ENCODE assay signal across 9 cellular contexts in genomic region chr9:36159509-36159908, GRCh38. TPM values are rescaled to one million over a fixed set of nuclear protein-coding genes. Genes with fewer than 3 reads are reported as not detected.
A peak's percentile ranks its signal among the peaks of the same experiment; 100 is the strongest.
DNase-seq lines count a peak whose midpoint lies in the region; ATAC-seq, FAIRE-seq and TF ChIP-seq lines count a peak whose summit lies in the region.
"Not testable (repeated sequence)": the region's sequence is repeated elsewhere in the genome, so short reads cannot be mapped to it uniquely, and the experiment has no call there.
"Had no signal": no experiment of that assay in that cellular context is flagged by ENCODE, and none has a peak within 500 bp of the region (broad histone marks: within the 10 kb centered on the region; RNA-seq: fewer than 3 reads in every experiment).

No MANE protein-coding gene starts in this region.

- TF ChIP-seq POLR2A in heart left ventricle (IDR thresholded peaks at IDR 0.05); spleen (IDR thresholded peaks at IDR 0.05); transverse colon (IDR thresholded peaks at IDR 0.05): not testable (repeated sequence)

- not testable (repeated sequence) for H2AFZ ChIP-seq in GM23248

- 86 to 88% methylated on average over 4 of the region's 4 CpGs for WGBS in GM23248 (ENCODE audit: low coverage in 1 of 2, low lambda C conversion rate in 2 of 2, missing lambda C conversion rate in 2 of 2), 2 experiments
- 88 to 98% (median 95%) methylated on average over 4 of the region's 4 CpGs for WGBS in heart left ventricle, 4 donors
- WGBS in spleen, 5 donors = 93 to 98% (median 96%) methylated on average over 4 of the region's 4 CpGs
- 92 to 100% methylated on average over 1 to 4 of the region's 4 CpGs for WGBS in transverse colon (ENCODE audit: low coverage in 1 of 2), 2 donors

- H3K79me2 ChIP-seq in GM23248 (ENCODE audit: insufficient read depth) = not testable (repeated sequence)

- H3K27me3 Mint-ChIP-seq in activated CD4-positive, alpha-beta T cell treated with anti-CD3 and anti-CD28 coated beads, Interleukin-2, amount 10 ng/mL, durations not matched to agents 7 days and 5 days; dendritic cell treated with granulocyte-macrophage colony-stimulating factor and Interleukin-4, amounts not matched to agents 40 ng/mL and 50 ng/mL, for 4 days; nephron (ENCODE audit: low read depth): not testable (repeated sequence)

- not testable (repeated sequence) for H3K36me3 ChIP-seq in GM23248 (ENCODE audit: low read depth); kidney (ENCODE audit: control insufficient read depth in 1 of 2, insufficient read depth in 2 of 2, low read length in 2 of 2)
- H3K36me3 ChIP-seq in heart left ventricle = peaks cover 0 to 17% (median 0%) of the 10 kb centered on the region in 9 donors
- peaks cover 0 to 56% (median 5%) of the 10 kb centered on the region in 6 donors for H3K36me3 ChIP-seq in spleen
- H3K36me3 ChIP-seq in transverse colon = peaks cover 0 to 16% (median 5%) of the 10 kb centered on the region in 4 donors

- peaks cover 24% of the 10 kb centered on the region for H3K4me1 Mint-ChIP-seq in activated CD4-positive, alpha-beta T cell treated with anti-CD3 and anti-CD28 coated beads, Interleukin-2, amount 10 ng/mL, durations not matched to agents 7 days and 5 days
- peaks cover 55% of the 10 kb centered on the region for H3K4me1 Mint-ChIP-seq in dendritic cell treated with granulocyte-macrophage colony-stimulating factor and Interleukin-4, amounts not matched to agents 40 ng/mL and 50 ng/mL, for 4 days (ENCODE audit: low read depth)
- peaks cover 67% of the 10 kb centered on the region for H3K4me1 Mint-ChIP-seq in nephron

- not testable (repeated sequence) for TF ChIP-seq EP300 in transverse colon (IDR thresholded peaks at IDR 0.05; ENCODE audit: low read depth)

- H3K9me3 Mint-ChIP-seq in activated CD4-positive, alpha-beta T cell treated with anti-CD3 and anti-CD28 coated beads, Interleukin-2, amount 10 ng/mL, durations not matched to agents 7 days and 5 days; dendritic cell treated with granulocyte-macrophage colony-stimulating factor and Interleukin-4, amounts not matched to agents 40 ng/mL and 50 ng/mL, for 4 days; nephron: not testable (repeated sequence)

- not testable (repeated sequence) for H3K4me2 ChIP-seq in GM23248 (ENCODE audit: unreplicated experiment)

- intact Hi-C loops in dendritic cell treated with granulocyte-macrophage colony-stimulating factor and Interleukin-4, amounts not matched to agents 40 ng/mL and 50 ng/mL, for 4 days (cut with micrococcal nuclease) = loop anchor here (2.0 kb wide), 1 partner anchor 57 kb away; no protein-coding TSS in a partner anchor
- intact Hi-C loops in heart left ventricle (cut with DNase I); kidney (cut with DNase I); spleen (cut with DNase I; ENCODE audit: low total_unique reads); transverse colon (cut with DNase I; ENCODE audit: low total_unique reads): not testable (repeated sequence)

- DNase-seq in GM23248 = peak; percentile 24
- not testable (repeated sequence) for DNase-seq in activated CD4-positive, alpha-beta T cell treated with anti-CD3 and anti-CD28 coated beads, Interleukin-2, amount 10 ng/mL, durations not matched to agents 7 days and 5 days; heart left ventricle; transverse colon
- DNase-seq in kidney = peak; percentile 13
- peak; percentile 20 for DNase-seq in spleen

- H3K27ac ChIP-seq in GM23248 = peak overlapping the region; percentile 35; the same call in 1 of the 2 replicates
- peak overlapping the region in 9 of 12 donors; percentile 4 to 91 (median 70) for H3K27ac ChIP-seq in heart left ventricle
- H3K27ac ChIP-seq in kidney (ENCODE audit: low read depth in 2 of 2, low read length in 2 of 2) = not testable (repeated sequence)
- peak overlapping the region in 3 of 8 donors; percentile 17 to 72 (median 66) for H3K27ac ChIP-seq in spleen
- H3K27ac ChIP-seq in transverse colon = peak overlapping the region; percentile 41 to 75 (median 70)

- POLR2A ChIA-PET in activated CD4-positive, alpha-beta T cell treated with anti-CD3 and anti-CD28 coated beads, Interleukin-2, amount 10 ng/mL, durations not matched to agents 7 days and 5 days (lab: Charles Lee) = not testable (repeated sequence)

- not testable (repeated sequence) for H4K20me1 ChIP-seq in GM23248 (ENCODE audit: insufficient read depth)

- ATAC-seq in heart left ventricle = not testable (repeated sequence)

- H3K27me3 ChIP-seq in GM23248 (replicated peaks; ENCODE audit: insufficient read depth); heart left ventricle; spleen (replicated peaks in 1 of 7); transverse colon: not testable (repeated sequence)

- H3K4me3 ChIP-seq in GM23248; heart left ventricle; kidney (ENCODE audit: low read length in 2 of 2); spleen; transverse colon: not testable (repeated sequence)

- H3K27ac Mint-ChIP-seq in activated CD4-positive, alpha-beta T cell treated with anti-CD3 and anti-CD28 coated beads, Interleukin-2, amount 10 ng/mL, durations not matched to agents 7 days and 5 days = peak overlapping the region; percentile 34
- peak overlapping the region; percentile 81 for H3K27ac Mint-ChIP-seq in dendritic cell treated with granulocyte-macrophage colony-stimulating factor and Interleukin-4, amounts not matched to agents 40 ng/mL and 50 ng/mL, for 4 days
- peak overlapping the region; percentile 64 to 97 (median 90) for H3K27ac Mint-ChIP-seq in nephron

- peaks cover 59% of the 10 kb centered on the region for H3K4me1 ChIP-seq in GM23248 (ENCODE audit: insufficient read depth)
- H3K4me1 ChIP-seq in heart left ventricle = peaks cover 0 to 62% (median 17%) of the 10 kb centered on the region in 12 donors
- H3K4me1 ChIP-seq in kidney (ENCODE audit: control insufficient read depth in 1 of 2, insufficient read depth in 1 of 2, low read depth in 1 of 2, low read length in 2 of 2) = not testable (repeated sequence)
- peaks cover 1 to 34% (median 22%) of the 10 kb centered on the region in 6 donors for H3K4me1 ChIP-seq in spleen
- peaks cover 12 to 27% (median 18%) of the 10 kb centered on the region in 4 donors for H3K4me1 ChIP-seq in transverse colon

- peaks cover 55% of the 10 kb centered on the region for H3F3A ChIP-seq in GM23248 (ENCODE audit: insufficient read depth)

- CTCF ChIA-PET in activated CD4-positive, alpha-beta T cell treated with anti-CD3 and anti-CD28 coated beads, Interleukin-2, amount 10 ng/mL, durations not matched to agents 7 days and 5 days (lab: Charles Lee) = interaction anchor here (0.7 kb wide), 1 partner anchor 178 kb away, joined by 3 read pairs; no protein-coding TSS in a partner anchor

- H3K9me3 ChIP-seq in GM23248 (ENCODE audit: low read depth); heart left ventricle; kidney (ENCODE audit: control insufficient read depth in 1 of 2, low read length in 2 of 2); spleen; transverse colon: not testable (repeated sequence)

- not testable (repeated sequence) for TF ChIP-seq CTCF in heart left ventricle (IDR thresholded peaks at IDR 0.05); kidney (IDR thresholded peaks at IDR 0.05; ENCODE audit: borderline replicate concordance, extremely low read depth, insufficient read depth); nephron (IDR thresholded peaks at IDR 0.05; ENCODE audit: unreplicated experiment in 3 of 3); spleen (IDR thresholded peaks at IDR 0.05 in 8 of 11, conservative IDR thresholded peaks at IDR 0.05 in 3 of 11); transverse colon (IDR thresholded peaks at IDR 0.05)

- not testable (repeated sequence) for FAIRE-seq in kidney (lab: Jason Lieb, UNC)

- not testable (repeated sequence) for H3K4me3 Mint-ChIP-seq in activated CD4-positive, alpha-beta T cell treated with anti-CD3 and anti-CD28 coated beads, Interleukin-2, amount 10 ng/mL, durations not matched to agents 7 days and 5 days; dendritic cell treated with granulocyte-macrophage colony-stimulating factor and Interleukin-4, amounts not matched to agents 40 ng/mL and 50 ng/mL, for 4 days; nephron

- in situ Hi-C loops in GM23248 (cut with MboI) = not testable (repeated sequence)
- in situ Hi-C loops in transverse colon (cut with MboI; ENCODE audit: low pct_ligation_motif_present in 1 of 4, low pct_unique_long_range_greater_than_20kb in 1 of 4, low sequenced_read_pairs in 3 of 4) = loop anchor here in 1 of 4 donors (25.0 kb wide), 1 partner anchor 122 kb away; the partner anchor contains the start of gene RECK

- not testable (repeated sequence) for H3K9ac ChIP-seq in GM23248; kidney (ENCODE audit: low read length in 2 of 2)

- H3K36me3 Mint-ChIP-seq in activated CD4-positive, alpha-beta T cell treated with anti-CD3 and anti-CD28 coated beads, Interleukin-2, amount 10 ng/mL, durations not matched to agents 7 days and 5 days (ENCODE audit: low read depth) = peaks cover 47% of the 10 kb centered on the region
- H3K36me3 Mint-ChIP-seq in dendritic cell treated with granulocyte-macrophage colony-stimulating factor and Interleukin-4, amounts not matched to agents 40 ng/mL and 50 ng/mL, for 4 days (ENCODE audit: low read depth) = peaks cover 55% of the 10 kb centered on the region
- peaks cover 27% of the 10 kb centered on the region for H3K36me3 Mint-ChIP-seq in nephron (ENCODE audit: low read depth)

- H3K9me2 ChIP-seq in GM23248 (ENCODE audit: insufficient read depth) = not testable (repeated sequence)

RNA-seq across cellular contexts. Expression of gene CCIN, which starts 9.7 kb away (rescaled TPM):
- total RNA-seq in GM23248 (2014; rRNA removed; shearing (Covaris generic)) = 0.51 and 2.8 TPM in 2 replicates
- 1.4 and 2.5 TPM in 2 replicates for polyA plus RNA-seq in GM23248 (2016; fragmentation: Nextera tagmentation; extraction: Ambion mirVana)
- under 1 TPM in 1 of 2 experiments, not detected in 1; 0.17 TPM for total RNA-seq in activated CD4-positive, alpha-beta T cell treated with anti-CD3 and anti-CD28 coated beads, Interleukin-2, amount 10 ng/mL, durations not matched to agents 7 days and 5 days
- under 1 TPM in 4 of 9 donors, not detected in 5; 0.09 to 0.20 (median 0.15) TPM for total RNA-seq in heart left ventricle
- under 1 TPM in 1 of 2 donors, not detected in 1; 0.25 TPM for polyA plus RNA-seq in heart left ventricle
- total RNA-seq in kidney = 0.13 TPM
- polyA plus RNA-seq in kidney (ENCODE audit: insufficient read depth, low read depth, low replicate concordance) = not detected
- 1 to 10 TPM in 1 of 7 donors, under 1 TPM in 3, not detected in 3; 0.13 to 1.0 (median 0.46) TPM for total RNA-seq in spleen
- polyA plus RNA-seq in spleen = under 1 TPM; 0.03 to 0.09 (median 0.03) TPM
- total RNA-seq in transverse colon = not detected
- total RNA-seq: Right ventricle myocardium inferior had no signal

RNA-seq across cellular contexts. Expression of gene GLIPR2, which starts 23.0 kb away (rescaled TPM):
- total RNA-seq in GM23248 (2014; rRNA removed; shearing (Covaris generic)) = 27.5 and 32.9 TPM in 2 replicates
- 43.4 and 47.5 TPM in 2 replicates for polyA plus RNA-seq in GM23248 (2016; fragmentation: Nextera tagmentation; extraction: Ambion mirVana)
- total RNA-seq in activated CD4-positive, alpha-beta T cell treated with anti-CD3 and anti-CD28 coated beads, Interleukin-2, amount 10 ng/mL, durations not matched to agents 7 days and 5 days = 10 to 100 TPM; 53.9 to 58.4 TPM
- 10 to 100 TPM in 3 of 9 donors, 1 to 10 TPM in 6; 4.7 to 33.0 (median 7.6) TPM for total RNA-seq in heart left ventricle
- 10 to 100 TPM in 1 of 2 donors, 1 to 10 TPM in 1; 4.9 to 15.2 TPM for polyA plus RNA-seq in heart left ventricle
- total RNA-seq in kidney = 19.6 TPM
- polyA plus RNA-seq in kidney (ENCODE audit: insufficient read depth, low read depth, low replicate concordance) = 8.3 TPM
- 10 to 100 TPM; 25.4 to 72.1 (median 42.1) TPM for total RNA-seq in spleen
- 10 to 100 TPM; 25.2 to 37.5 (median 30.3) TPM for polyA plus RNA-seq in spleen
- 10 to 100 TPM in 3 of 4 donors, 1 to 10 TPM in 1; 9.7 to 40.4 (median 26.7) TPM for total RNA-seq in transverse colon

RNA-seq across cellular contexts. Expression of gene CLTA, which starts 31.2 kb away (rescaled TPM):
- total RNA-seq in GM23248 (2014; rRNA removed; shearing (Covaris generic)) = 230 and 240 TPM in 2 replicates
- polyA plus RNA-seq in GM23248 (2016; fragmentation: Nextera tagmentation; extraction: Ambion mirVana) (218 and 229 TPM in 2 replicates), heart left ventricle (100 to 1,000 TPM in 1 of 2 donors, 10 to 100 TPM in 1; 40.8 to 139 TPM), kidney (ENCODE audit: insufficient read depth, low read depth, low replicate concordance) (331 TPM), spleen (100 to 1,000 TPM in 2 of 3 donors, 10 to 100 TPM in 1; 92.0 to 176 (median 133) TPM)
- total RNA-seq in activated CD4-positive, alpha-beta T cell treated with anti-CD3 and anti-CD28 coated beads, Interleukin-2, amount 10 ng/mL, durations not matched to agents 7 days and 5 days = 100 to 1,000 TPM; 156 to 158 TPM
- total RNA-seq in heart left ventricle (100 to 1,000 TPM in 1 of 9 donors, 10 to 100 TPM in 8; 43.8 to 123 (median 61.8) TPM), kidney (205 TPM), spleen (100 to 1,000 TPM; 122 to 166 (median 140) TPM), transverse colon (100 to 1,000 TPM; 163 to 308 (median 217) TPM)

Comparison
In these comparisons a context has a peak if more than half of its experiments do, and no peak if none do; other contexts are left out.
1. H3K27ac Mint-ChIP-seq: peak in every context shown above with its lines; median percentile 90 in nephron; 81 in dendritic cell treated with granulocyte-macrophage colony-stimulating factor and Interleukin-4, amounts not matched to agents 40 ng/mL and 50 ng/mL, for 4 days; 34 in activated CD4-positive, alpha-beta T cell treated with anti-CD3 and anti-CD28 coated beads, Interleukin-2, amount 10 ng/mL, durations not matched to agents 7 days and 5 days.